Comparison of ENCODE assay signal across 10 cellular contexts in the genomic region with DNA sequence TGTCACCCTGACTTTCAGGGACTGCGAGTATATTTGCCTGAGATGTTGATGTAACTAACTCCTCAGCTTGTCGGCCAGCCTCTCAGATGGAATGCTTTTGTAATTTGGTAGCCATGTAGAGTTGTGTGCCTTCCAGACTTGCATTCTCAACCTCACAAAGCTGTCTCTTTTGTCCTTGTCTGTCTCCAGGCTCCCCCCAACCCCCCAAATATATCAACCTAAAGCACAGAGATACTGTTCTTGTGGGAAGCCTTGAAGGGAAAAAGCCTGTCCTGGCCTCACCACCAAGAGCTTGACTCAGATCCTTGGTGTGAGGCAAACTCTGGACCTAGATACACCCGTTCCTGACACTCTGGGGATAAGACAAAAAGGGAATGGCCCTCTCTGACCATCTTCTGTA. TPM values are rescaled to one million over a fixed set of nuclear protein-coding genes. Genes with fewer than 3 reads are reported as not detected.
DNase-seq lines count a peak whose midpoint lies in the region; ATAC-seq and TF ChIP-seq lines count a peak whose summit lies in the region.
"Had no signal": no experiment of that assay in that cellular context is flagged by ENCODE, and none has a peak within 500 bp of the region (broad histone marks: within the 10 kb centered on the region; RNA-seq: fewer than 3 reads in every experiment).

No MANE protein-coding gene starts in this region.

- H3K79me2 ChIP-seq in OCI-LY7 (ENCODE audit: insufficient read depth, low read depth, low read length), result peaks cover 70% of the 10 kb centered on the region

- peaks cover 59% of the 10 kb centered on the region for H3K4me1 Mint-ChIP-seq in central memory CD8-positive, alpha-beta T cell
- H3K4me1 Mint-ChIP-seq in memory B cell, result peaks cover 36% of the 10 kb centered on the region

- H3K36me3 ChIP-seq in OCI-LY7 (ENCODE audit: insufficient read depth, low read length) (peaks cover 80% of the 10 kb centered on the region), thymus (ENCODE audit: control insufficient read depth, insufficient read depth) (peaks cover 11% of the 10 kb centered on the region)

- DNase-seq in OCI-LY7 (ENCODE audit: low spot score) (no peak), memory B cell (ENCODE audit: low spot score in 2 of 2) (no peak), SIG-M5 treated with dmso at 0.1 percent for 504 hours (lab: John Stamatoyannopoulos, UW; ENCODE audit: unreplicated experiment) (no peak)
- DNase-seq in central memory CD8-positive, alpha-beta T cell (ENCODE audit: low spot score in 2 of 2), result no peak
- DNase-seq: activated gamma-delta T cell treated with Interleukin-2 at 50 U/mL for 16 hours; effector CD4-positive, alpha-beta T cell; H7 had no signal

- H3K9me3 Mint-ChIP-seq in central memory CD8-positive, alpha-beta T cell, result no peaks in the 10 kb centered on the region
- no peaks in the 10 kb centered on the region for H3K9me3 Mint-ChIP-seq in memory B cell

- no peak overlapping the region for H3K4me3 Mint-ChIP-seq in central memory CD8-positive, alpha-beta T cell
- peak overlapping the region; percentile 84 for H3K4me3 Mint-ChIP-seq in memory B cell

- TF ChIP-seq CTCF in OCI-LY7 (conservative IDR thresholded peaks at IDR 0.05; ENCODE audit: low read length), result no peak

- CTCF ChIA-PET in OCI-LY7 (lab: Charles Lee; ENCODE audit: unreplicated experiment), result interaction anchor here (0.6 kb wide), 1 partner anchor 35 kb away, joined by 3 read pairs; the partner anchor contains the start of gene ITGB4

- no peak overlapping the region for H2AFZ ChIP-seq in OCI-LY7 (ENCODE audit: low read length)

- H3K4me2 ChIP-seq in OCI-LY7 (ENCODE audit: low read length), result peak overlapping the region; percentile 37

- H3K36me3 Mint-ChIP-seq in central memory CD8-positive, alpha-beta T cell (ENCODE audit: insufficient read depth), result peaks cover 26% of the 10 kb centered on the region
- peaks cover 1% of the 10 kb centered on the region for H3K36me3 Mint-ChIP-seq in memory B cell

- no TSS peak for BruUV-seq in OCI-LY7 (replicated peaks; lab: Mats Ljungman, UMichigan)

- H3K9me3 ChIP-seq in OCI-LY7 (ENCODE audit: low read length), result no peaks in the 10 kb centered on the region
- H3K9me3 ChIP-seq in thymus (ENCODE audit: control insufficient read depth), result no peaks in the 10 kb centered on the region

- 93% methylated on average over 3 of the region's 3 CpGs for WGBS in thymus

- POLR2A ChIA-PET in OCI-LY7 (lab: Charles Lee), result interaction anchor here (0.6 to 0.9 kb wide), 3 partner anchors 8 to 53 kb away, joined by 3 to 6 read pairs (median 3); no protein-coding TSS in a partner anchor

- no peaks in the 10 kb centered on the region for H3K9me2 ChIP-seq in OCI-LY7 (ENCODE audit: insufficient read depth, low read length)

- H3K4me3 ChIP-seq in OCI-LY7 (ENCODE audit: low read depth, low read length, poor library complexity, severe bottlenecking) (no peak overlapping the region), thymus (ENCODE audit: low read length) (no peak overlapping the region)

- H4K20me1 ChIP-seq in OCI-LY7 (ENCODE audit: insufficient read depth, low read length), result no peaks in the 10 kb centered on the region

- H3K27me3 ChIP-seq in thymus (ENCODE audit: control insufficient read depth, insufficient read depth), result no peaks in the 10 kb centered on the region

- H3K27ac Mint-ChIP-seq in central memory CD8-positive, alpha-beta T cell (ENCODE audit: low read depth), result peak overlapping the region; percentile 22
- peak overlapping the region; percentile 73 for H3K27ac Mint-ChIP-seq in memory B cell

- H3K27ac ChIP-seq in OCI-LY7 (ENCODE audit: low read depth, low read length, poor library complexity, severe bottlenecking), result peak overlapping the region; percentile 97
- peak overlapping the region; percentile 64 for H3K27ac ChIP-seq in thymus (ENCODE audit: low read depth)

- H3K4me1 ChIP-seq in OCI-LY7 (ENCODE audit: insufficient read depth, low read length, poor library complexity, severe bottlenecking) (peaks cover 56% of the 10 kb centered on the region), thymus (ENCODE audit: control insufficient read depth, insufficient read depth, low read length) (peaks cover 36% of the 10 kb centered on the region)

- ATAC-seq in central memory CD8-positive, alpha-beta T cell (replicated peaks; ENCODE audit: extremely low read depth, poor library complexity, severe bottlenecking), result no peak
- ATAC-seq in memory B cell (ENCODE audit: low read depth), result no peak
- no peak for ATAC-seq in GM21737 (IDR thresholded peaks at IDR 0.05; ENCODE audit: unreplicated experiment)
- ATAC-seq in GM21381 (IDR thresholded peaks at IDR 0.05; ENCODE audit: unreplicated experiment), result no peak

- H3K27me3 Mint-ChIP-seq in central memory CD8-positive, alpha-beta T cell, result no peaks in the 10 kb centered on the region
- no peaks in the 10 kb centered on the region for H3K27me3 Mint-ChIP-seq in memory B cell

- intact Hi-C loops in OCI-LY7 (cut with micrococcal nuclease; ENCODE audit: unreplicated experiment), result no loop called here

RNA-seq across cellular contexts. Expression of gene SAP30BP, which starts 18.4 kb away (rescaled TPM):
- total RNA-seq in OCI-LY7 (2014; rRNA removed; shearing (Covaris generic)), result 122 and 127 TPM in 2 replicates
- 180 and 187 TPM in 2 replicates for total RNA-seq in OCI-LY7 (2022)
- polyA plus RNA-seq in thymus, result 72.4 TPM

RNA-seq across cellular contexts. Expression of gene RECQL5, which starts 18.6 kb away (rescaled TPM):
- total RNA-seq in OCI-LY7 (2014; rRNA removed; shearing (Covaris generic)), result 90.0 and 91.9 TPM in 2 replicates
- 133 and 139 TPM in 2 replicates for total RNA-seq in OCI-LY7 (2022)
- 51.8 TPM for polyA plus RNA-seq in thymus

RNA-seq across cellular contexts. Expression of gene ITGB4, which starts 35.8 kb away (rescaled TPM):
- total RNA-seq in OCI-LY7 (2014; rRNA removed; shearing (Covaris generic)), result 0.66 and 2.0 TPM in 2 replicates
- total RNA-seq in OCI-LY7 (2022), result 1.9 and 3.9 TPM in 2 replicates
- 79.0 TPM for polyA plus RNA-seq in thymus

RNA-seq across cellular contexts. Expression of gene SMIM5, which starts 52.3 kb away (rescaled TPM):
- total RNA-seq in OCI-LY7 (2014; rRNA removed; shearing (Covaris generic)), result 0.06 TPM in 1 of 2 replicates, not detected in the other
- total RNA-seq in OCI-LY7 (2022), result not detected in 2 replicates
- polyA plus RNA-seq in thymus, result 7.3 TPM
- total RNA-seq: H7 had no signal
